Comparison of ENCODE assay signal across 9 cellular contexts in the genomic region with DNA sequence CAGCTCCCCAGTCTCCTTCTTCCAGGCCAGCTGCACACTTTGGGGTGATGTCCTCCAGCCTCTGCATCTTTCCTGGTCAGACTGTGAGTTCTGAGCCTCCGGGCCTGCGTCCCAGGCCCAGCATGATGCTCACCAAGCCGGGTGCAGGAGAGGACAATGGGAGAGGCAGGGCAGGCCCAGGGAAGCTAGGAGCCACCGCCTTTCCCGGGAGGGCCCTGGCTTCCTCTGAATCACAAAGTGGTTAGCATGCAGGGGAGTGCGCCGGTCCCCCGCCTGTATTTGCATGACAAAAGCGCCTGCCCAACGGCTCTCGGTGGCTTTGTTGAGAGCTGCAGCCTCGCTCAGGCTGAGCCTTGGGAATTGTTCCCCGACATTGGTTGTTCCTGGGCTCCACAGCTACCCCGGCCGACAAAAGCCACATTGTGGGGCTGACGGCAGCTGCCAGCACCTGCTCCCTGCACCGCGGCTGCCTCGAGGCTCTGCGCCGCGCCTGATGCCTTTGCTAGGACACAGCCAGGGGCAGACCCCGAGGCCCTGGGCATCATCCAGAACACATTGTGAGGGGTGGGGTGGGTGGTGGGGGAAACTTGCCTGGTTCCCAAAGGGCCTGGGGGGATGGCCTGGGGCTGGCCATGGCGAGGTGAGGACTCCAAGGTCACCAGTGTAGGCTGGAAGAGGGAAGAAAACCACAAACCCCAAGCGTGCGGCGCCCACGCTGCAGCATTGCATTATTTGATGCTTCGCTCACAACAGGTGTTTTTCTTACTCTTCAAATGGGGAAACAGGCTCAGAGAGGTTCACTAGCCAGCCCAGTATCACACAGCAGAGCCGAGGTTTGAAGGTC. TPM values are rescaled to one million over a fixed set of nuclear protein-coding genes. Genes with fewer than 3 reads are reported as not detected.
DNase-seq lines count a peak whose midpoint lies in the region; ATAC-seq and TF ChIP-seq lines count a peak whose summit lies in the region.
"Had no signal": no experiment of that assay in that cellular context is flagged by ENCODE, and none has a peak within 500 bp of the region (broad histone marks: within the 10 kb centered on the region; RNA-seq: fewer than 3 reads in every experiment).

No MANE protein-coding gene starts in this region.

- no peaks in the 10 kb centered on the region for H3K36me3 ChIP-seq in breast epithelium
- H3K36me3 ChIP-seq: tibial artery had no signal

- CTCF ChIA-PET in MCF 10A (lab: Yijun Ruan, JAX): no interaction called here

- TF ChIP-seq POLR2A in breast epithelium (IDR thresholded peaks at IDR 0.05): no peak

- DNase-seq in MCF 10A (ENCODE audit: unreplicated experiment): peak; percentile 26
- no peak for DNase-seq in breast epithelium (ENCODE audit: low spot score in 2 of 2)
- DNase-seq in astrocyte of the spinal cord (ENCODE audit: low read depth, low spot score): peak; percentile 38
- DNase-seq in CD1c-positive myeloid dendritic cell (ENCODE audit: extremely low spot score): no peak
- no peak for DNase-seq in RPMI8226

- H3K27me3 ChIP-seq in breast epithelium: peaks cover 0 to 10% of the 10 kb centered on the region in 2 donors
- no peaks in the 10 kb centered on the region for H3K27me3 ChIP-seq in layer of hippocampus (ENCODE audit: control insufficient read depth, insufficient read depth, low read length)

- H3K36me3 Mint-ChIP-seq in MCF 10A (ENCODE audit: insufficient read depth, unreplicated experiment): no peaks in the 10 kb centered on the region

- intact Hi-C loops in MCF 10A (cut with micrococcal nuclease): no loop called here
- intact Hi-C loops in breast epithelium (cut with DNase I; ENCODE audit: low total_unique reads): no loop called here

- H3K4me1 Mint-ChIP-seq in MCF 10A (ENCODE audit: insufficient read depth, unreplicated experiment): peaks cover 5% of the 10 kb centered on the region

- H3K4me1 ChIP-seq in breast epithelium: no peaks in the 10 kb centered on the region
- H3K4me1 ChIP-seq: tibial artery had no signal

- TF ChIP-seq CTCF in MCF 10A (IDR thresholded peaks at IDR 0.05; ENCODE audit: unreplicated experiment) (no peak), breast epithelium (IDR thresholded peaks at IDR 0.05) (no peak), astrocyte of the spinal cord (IDR thresholded peaks at IDR 0.05; ENCODE audit: low read depth, low read length) (no peak)

- H3K9me3 Mint-ChIP-seq in MCF 10A (ENCODE audit: unreplicated experiment): no peaks in the 10 kb centered on the region

- no peak overlapping the region for H3K27ac Mint-ChIP-seq in MCF 10A (ENCODE audit: low read depth, unreplicated experiment)

- ATAC-seq in HG02870 (IDR thresholded peaks at IDR 0.05; ENCODE audit: unreplicated experiment) (no peak), GM21526 (IDR thresholded peaks at IDR 0.05; ENCODE audit: low FRiP score, unreplicated experiment) (no peak)

- POLR2A ChIA-PET in MCF 10A (lab: Yijun Ruan, JAX): no interaction called here

- H3K4me3 Mint-ChIP-seq in MCF 10A (ENCODE audit: unreplicated experiment): no peak overlapping the region

- no peaks in the 10 kb centered on the region for H3K9me3 ChIP-seq in breast epithelium
- H3K9me3 ChIP-seq: tibial artery had no signal

- in situ Hi-C loops in astrocyte of the spinal cord (cut with HindIII; ENCODE audit: low sequenced_read_pairs): no loop called here

- BruUV-seq in MCF 10A (replicated peaks; lab: Mats Ljungman, UMichigan): no TSS peak

- H3K27ac ChIP-seq in breast epithelium (no peak overlapping the region), layer of hippocampus (ENCODE audit: low read depth, low read length) (peak overlapping the region; percentile 93)
- H3K27ac ChIP-seq: tibial artery had no signal

- H3K4me3 ChIP-seq in breast epithelium: no peak overlapping the region
- H3K4me3 ChIP-seq in astrocyte of the spinal cord (ENCODE audit: low read depth, low read length): no peak overlapping the region
- H3K4me3 ChIP-seq: tibial artery had no signal

- H3K27me3 Mint-ChIP-seq in MCF 10A (ENCODE audit: insufficient read depth, unreplicated experiment): no peaks in the 10 kb centered on the region

RNA-seq across cellular contexts. Expression of gene KLF13, which starts 20.0 kb away (rescaled TPM):
- total RNA-seq in MCF 10A (2022) (83.1 and 110 TPM in 2 replicates), breast epithelium (10 to 100 TPM; 26.3 to 52.2 (median 28.2) TPM)

Comparison
In these comparisons a context has a peak if more than half of its experiments do, and no peak if none do; other contexts are left out.
1. DNase-seq: peak in MCF 10A (single experiment) and astrocyte of the spinal cord (single experiment); none in breast epithelium (0 of 2), CD1c-positive myeloid dendritic cell (single experiment) and RPMI8226 (single experiment).